1 cellular context compared by ENCODE assay signal in the genomic region with DNA sequence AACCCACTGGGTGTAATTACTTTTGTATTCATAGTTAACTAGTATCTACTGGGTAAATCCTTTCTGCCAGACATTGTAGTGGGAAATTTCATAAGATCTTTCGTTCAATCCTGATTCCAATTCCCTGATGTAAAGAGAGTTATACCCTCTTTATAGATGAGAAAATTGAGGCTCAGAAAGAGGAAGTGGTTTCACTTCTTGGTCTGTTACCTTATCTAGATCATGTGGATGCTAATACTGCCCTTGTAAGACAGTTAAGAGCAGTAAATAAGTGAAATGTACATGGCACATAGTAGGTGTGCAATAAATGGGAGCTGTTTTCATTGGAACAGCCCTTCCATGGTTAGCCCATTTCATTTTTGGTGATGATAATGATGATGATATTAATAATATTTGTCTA.
TF ChIP-seq lines count a peak whose summit lies in the region.

No MANE protein-coding gene starts in this region.

TF ChIP-seq in HepG2, 621 proteins besides CTCF, POLR2A, EP300 and RAD21 (continued from another document):
- TF ChIP-seq, protein P1, sequence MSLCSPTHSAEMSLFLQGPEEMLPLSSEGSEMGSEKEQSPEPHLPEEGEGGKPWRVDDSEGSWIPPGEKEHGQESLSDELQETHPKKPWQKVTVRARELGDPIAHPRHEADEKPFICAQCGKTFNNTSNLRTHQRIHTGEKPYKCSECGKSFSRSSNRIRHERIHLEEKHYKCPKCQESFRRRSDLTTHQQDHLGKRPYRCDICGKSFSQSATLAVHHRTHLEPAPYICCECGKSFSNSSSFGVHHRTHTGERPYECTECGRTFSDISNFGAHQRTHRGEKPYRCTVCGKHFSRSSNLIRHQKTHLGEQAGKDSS (CRISPR knock-in tag; IDR thresholded peaks at IDR 0.05; ENCODE audit: borderline replicate concordance, low read depth) = no peak
